In the genomic region with DNA sequence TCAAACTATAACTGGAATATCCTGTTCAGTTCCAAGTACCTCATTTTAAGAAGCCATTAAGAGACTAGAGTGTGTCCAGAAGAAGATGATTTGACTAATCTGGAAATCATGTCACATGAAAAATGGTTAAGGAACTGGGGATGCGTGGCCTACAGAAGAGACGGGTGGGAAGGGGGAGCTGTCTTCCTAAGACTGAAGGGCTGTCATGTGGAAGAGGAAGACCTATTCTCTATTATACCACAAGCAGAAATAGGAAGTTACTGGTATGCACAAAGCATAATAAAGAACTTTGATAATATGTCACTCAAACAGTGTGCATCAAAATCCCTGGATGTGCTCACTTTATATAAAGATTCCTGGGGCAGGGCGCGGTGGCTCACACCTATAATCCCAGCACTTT, we compare ENCODE assay signal across 15 cellular contexts.
"Had no signal": no experiment of that assay in that cellular context is flagged by ENCODE, and none has a peak within 500 bp of the region (broad histone marks: within the 10 kb centered on the region; RNA-seq: fewer than 3 reads in every experiment).

No MANE protein-coding gene starts in this region.

- H3K27ac ChIP-seq: dorsolateral prefrontal cortex, esophagus muscularis mucosa, right lobe of liver, tibial artery had no signal

- H3K4me3 Mint-ChIP-seq: activated CD4-positive, alpha-beta memory T cell treated with anti-CD3 and anti-CD28 coated beads, Interleukin-2, amount 10 ng/mL, durations not matched to agents 7 days and 5 days; activated naive CD8-positive, alpha-beta T cell; immature natural killer cell; memory B cell; nephron; stimulated activated effector memory CD8-positive, alpha-beta T cell treated with anti-CD3 and anti-CD28 coated beads, Interleukin-12 subunit alpha, Interleukin-12 subunit beta, amount 100 ng/mL, for 72 hours had no signal

- DNase-seq: activated CD4-positive, alpha-beta memory T cell treated with anti-CD3 and anti-CD28 coated beads, Interleukin-2, amount 10 ng/mL, durations not matched to agents 7 days and 5 days; activated gamma-delta T cell; activated T-cell treated with anti-CD3 and anti-CD28 coated beads, Interleukin-2, amount 50 U/mL, for 48 hours; amygdala; dorsolateral prefrontal cortex; glutamatergic neuron; immature natural killer cell; psoas muscle; right lobe of liver; tibial artery had no signal

- H3K9me3 ChIP-seq: esophagus muscularis mucosa, psoas muscle, right lobe of liver, tibial artery had no signal

- H3K9me3 Mint-ChIP-seq: activated CD4-positive, alpha-beta memory T cell treated with anti-CD3 and anti-CD28 coated beads, Interleukin-2, amount 10 ng/mL, durations not matched to agents 7 days and 5 days; immature natural killer cell; memory B cell; nephron; stimulated activated effector memory CD8-positive, alpha-beta T cell treated with anti-CD3 and anti-CD28 coated beads, Interleukin-12 subunit alpha, Interleukin-12 subunit beta, amount 100 ng/mL, for 72 hours had no signal

- H3K27me3 ChIP-seq: dorsolateral prefrontal cortex, esophagus muscularis mucosa, right lobe of liver, tibial artery had no signal

- H3K36me3 ChIP-seq: esophagus muscularis mucosa, right lobe of liver, tibial artery had no signal

- H3K27ac Mint-ChIP-seq: activated CD4-positive, alpha-beta memory T cell treated with anti-CD3 and anti-CD28 coated beads, Interleukin-2, amount 10 ng/mL, durations not matched to agents 7 days and 5 days; activated naive CD8-positive, alpha-beta T cell; immature natural killer cell; memory B cell; nephron; stimulated activated effector memory CD8-positive, alpha-beta T cell treated with anti-CD3 and anti-CD28 coated beads, Interleukin-12 subunit alpha, Interleukin-12 subunit beta, amount 100 ng/mL, for 72 hours had no signal

- H3K4me1 Mint-ChIP-seq: activated CD4-positive, alpha-beta memory T cell treated with anti-CD3 and anti-CD28 coated beads, Interleukin-2, amount 10 ng/mL, durations not matched to agents 7 days and 5 days had no signal

- ATAC-seq: stimulated activated effector memory CD8-positive, alpha-beta T cell treated with anti-CD3 and anti-CD28 coated beads, Interleukin-12 subunit alpha, Interleukin-12 subunit beta, amount 100 ng/mL, for 72 hours had no signal

- H3K36me3 Mint-ChIP-seq: immature natural killer cell; stimulated activated effector memory CD8-positive, alpha-beta T cell treated with anti-CD3 and anti-CD28 coated beads, Interleukin-12 subunit alpha, Interleukin-12 subunit beta, amount 100 ng/mL, for 72 hours had no signal

- H3K27me3 Mint-ChIP-seq: activated CD4-positive, alpha-beta memory T cell treated with anti-CD3 and anti-CD28 coated beads, Interleukin-2, amount 10 ng/mL, durations not matched to agents 7 days and 5 days; activated naive CD8-positive, alpha-beta T cell; memory B cell had no signal

- H3K4me3 ChIP-seq: dorsolateral prefrontal cortex, esophagus muscularis mucosa, psoas muscle, right lobe of liver, tibial artery had no signal
